ENCODE assay signal across 1 cellular context in the genomic region with DNA sequence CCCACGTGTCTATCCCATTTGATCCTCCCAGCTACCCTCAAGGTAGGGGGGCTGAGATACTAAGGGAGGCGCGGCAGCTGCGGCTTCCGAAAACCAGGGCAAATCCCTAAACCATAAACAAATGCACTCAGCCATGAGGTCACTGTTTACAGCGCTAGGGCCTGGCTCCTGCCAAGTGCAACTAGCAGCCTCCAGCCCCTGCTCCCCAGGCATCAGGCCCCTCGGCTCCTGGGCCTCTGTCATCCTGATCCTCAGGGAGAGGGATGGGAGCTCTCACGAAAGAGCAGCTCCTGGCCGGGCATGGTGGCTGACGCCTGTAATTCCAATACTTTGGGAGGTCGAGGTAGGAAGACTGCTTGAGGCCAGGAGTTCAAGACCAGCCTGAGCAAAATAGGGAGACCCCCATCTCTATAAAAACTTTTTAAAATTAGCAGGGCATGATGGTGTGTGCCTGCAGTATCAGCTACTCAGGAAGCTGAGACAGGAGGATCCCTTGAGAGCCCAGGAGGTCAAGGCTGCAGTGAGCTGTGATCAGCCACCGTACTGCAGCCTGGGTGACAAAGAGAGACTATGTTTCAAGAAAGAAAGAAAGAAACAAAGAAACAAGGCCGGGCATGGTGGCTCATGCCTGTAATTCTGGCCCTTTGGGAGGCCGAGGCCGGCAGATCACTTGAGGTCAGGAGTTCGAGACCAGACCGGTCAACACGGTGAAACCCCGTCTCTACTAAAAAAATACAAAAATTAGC.
TF ChIP-seq lines count a peak whose summit lies in the region.

No MANE protein-coding gene starts in this region.

TF ChIP-seq in endothelial cell of umbilical vein, 7 proteins besides CTCF, POLR2A, EP300 and RAD21:
- no peak for TF ChIP-seq FOS (IDR thresholded peaks at IDR 0.05; ENCODE audit: borderline replicate concordance, insufficient read depth, low read length)
- TF ChIP-seq GATA2 (IDR thresholded peaks at IDR 0.05; ENCODE audit: insufficient read depth, insufficient read length, low read depth, low read length): no peak
- no peak for TF ChIP-seq MYC (IDR thresholded peaks at IDR 0.05; ENCODE audit: low read depth, low read length)
- TF ChIP-seq JUN (IDR thresholded peaks at IDR 0.05; ENCODE audit: borderline replicate concordance, insufficient read depth, insufficient read length, low read depth): no peak
- no peak for TF ChIP-seq POLR2AphosphoS5 (IDR thresholded peaks at IDR 0.05; ENCODE audit: insufficient read depth, low read depth, low read length)
- TF ChIP-seq, protein P1, sequence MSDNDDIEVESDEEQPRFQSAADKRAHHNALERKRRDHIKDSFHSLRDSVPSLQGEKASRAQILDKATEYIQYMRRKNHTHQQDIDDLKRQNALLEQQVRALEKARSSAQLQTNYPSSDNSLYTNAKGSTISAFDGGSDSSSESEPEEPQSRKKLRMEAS (IDR thresholded peaks at IDR 0.05; ENCODE audit: insufficient read depth, insufficient read length): no peak
- no peak for TF ChIP-seq EZH2 (IDR thresholded peaks at IDR 0.05; ENCODE audit: borderline replicate concordance, low read depth, low read length, severe bottlenecking)
